ENCODE assay signal across 29 cellular contexts in the genomic region with DNA sequence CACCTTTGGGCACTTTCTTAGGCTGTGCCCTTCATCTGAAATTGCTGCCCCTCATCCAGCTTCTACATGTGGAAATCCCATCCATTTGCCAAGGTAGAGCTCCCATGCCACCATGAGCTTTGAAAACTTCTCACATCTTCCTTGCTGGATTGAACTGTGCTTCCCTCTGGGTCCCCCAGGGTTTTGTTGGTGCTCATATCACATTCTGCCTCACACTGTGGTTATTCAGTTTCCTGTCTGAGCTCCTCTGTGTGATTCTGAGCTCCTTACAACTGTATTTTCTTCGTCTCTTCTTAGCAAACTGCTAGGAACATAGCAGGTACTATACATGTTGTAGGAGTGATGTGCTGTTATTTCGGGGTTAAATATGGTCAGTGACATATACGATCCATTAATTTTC.
DNase-seq lines count a peak whose midpoint lies in the region; ATAC-seq and TF ChIP-seq lines count a peak whose summit lies in the region.
"Had no signal": no experiment of that assay in that cellular context is flagged by ENCODE, and none has a peak within 500 bp of the region (broad histone marks: within the 10 kb centered on the region; RNA-seq: fewer than 3 reads in every experiment).

No MANE protein-coding gene starts in this region.

- POLR2A ChIA-PET in CD4-positive, alpha-beta memory T cell (lab: Charles Lee; ENCODE audit: partially characterized antibody), result no interaction called here

- H3K27me3 ChIP-seq in BLaER1 treated with 17β-estradiol and CSF1 and Interleukin-3, amounts not matched to agents 10 nM and 100 nM, result no peaks in the 10 kb centered on the region
- no peaks in the 10 kb centered on the region for H3K27me3 ChIP-seq in CD4-positive, alpha-beta memory T cell (ENCODE audit: insufficient read depth, low read length)
- H3K27me3 ChIP-seq: BE2C, breast epithelium, neural progenitor cell, spleen had no signal

- ATAC-seq in GM18511 (IDR thresholded peaks at IDR 0.05; ENCODE audit: unreplicated experiment), result peak; percentile 76
- ATAC-seq in GM21526 (IDR thresholded peaks at IDR 0.05; ENCODE audit: low FRiP score, unreplicated experiment), result no peak
- ATAC-seq: esophagus mucosa, foreskin keratinocyte, PC-3 had no signal

- peak; percentile 22 for TF ChIP-seq CTCF in choroid plexus epithelial cell (conservative IDR thresholded peaks at IDR 0.05; ENCODE audit: low read depth, low read length)

- CTCF ChIA-PET in CD4-positive, alpha-beta memory T cell (lab: Charles Lee; ENCODE audit: partially characterized antibody), result no interaction called here

- peaks cover 18 to 38% (median 30%) of the 10 kb centered on the region in 10 experiments for H3K4me1 ChIP-seq in BLaER1 treated with 17β-estradiol and CSF1 and Interleukin-3, amounts not matched to agents 10 nM and 100 nM
- no peaks in the 10 kb centered on the region for H3K4me1 ChIP-seq in CD4-positive, alpha-beta memory T cell (ENCODE audit: insufficient read depth, low read length)
- H3K4me1 ChIP-seq: breast epithelium, foreskin keratinocyte, neural progenitor cell had no signal

- H3K27ac Mint-ChIP-seq in CD4-positive, alpha-beta memory T cell, result no peak overlapping the region
- H3K27ac Mint-ChIP-seq: activated T-cell treated with anti-CD3 and anti-CD28 coated beads, Interleukin-2, amount 50 U/mL, for 72 hours; endodermal cell; T-helper 2 cell treated with Interferon-gamma antibody and Interleukin-4, amounts not matched to agents 5 μg/mL and 100 μg/mL, for 36 hours; type B pancreatic cell had no signal

- intact Hi-C loops in CD4-positive, alpha-beta memory T cell (cut with micrococcal nuclease), result no loop called here

- H3K27ac ChIP-seq in BLaER1 treated with 17β-estradiol and CSF1 and Interleukin-3, amounts not matched to agents 10 nM and 100 nM, result peak overlapping the region in 1 of 11 experiments; percentile 48; a peak in 1 of 22 replicates
- H3K27ac ChIP-seq in CD4-positive, alpha-beta memory T cell (ENCODE audit: low read depth, low read length), result no peak overlapping the region
- H3K27ac ChIP-seq: coronary artery, foreskin keratinocyte, KMS-11, neural progenitor cell, VCaP had no signal

- H4K20me1 ChIP-seq in BLaER1 treated with 17β-estradiol and CSF1 and Interleukin-3, amounts not matched to agents 10 nM and 100 nM, result no peaks in the 10 kb centered on the region

- H3K9me3 ChIP-seq in BLaER1 treated with 17β-estradiol and CSF1 and Interleukin-3, amounts not matched to agents 10 nM and 100 nM (replicated peaks in 1 of 11), result peaks cover 11 to 38% (median 17%) of the 10 kb centered on the region in 11 experiments; a peak in 21 of 22 replicates
- no peaks in the 10 kb centered on the region for H3K9me3 ChIP-seq in CD4-positive, alpha-beta memory T cell (ENCODE audit: control insufficient read depth in 1 of 2, low read length in 2 of 2)
- H3K9me3 ChIP-seq: BE2C had no signal

- peak; percentile 8 for DNase-seq in LHCN-M2 (ENCODE audit: low read depth)
- peak; percentile 64 for DNase-seq in choroid plexus epithelial cell (ENCODE audit: low read depth)
- DNase-seq in CD4-positive, alpha-beta memory T cell, result no peak
- no peak for DNase-seq in NK-92 (lab: John Stamatoyannopoulos, UW; ENCODE audit: unreplicated experiment)
- no peak for DNase-seq in DMS53 treated with DMSO at 0.1 percent for 48 hours (lab: John Stamatoyannopoulos, UW; ENCODE audit: unreplicated experiment)
- DNase-seq: ACHN; activated CD4-positive, alpha-beta T cell treated with anti-CD3 and anti-CD28 coated beads for 48 hours; activated naive CD4-positive, alpha-beta T cell treated with Interleukin-2 at 50 U/mL for 16 hours; activated T-cell treated with anti-CD3 and anti-CD28 coated beads, Interleukin-2, amount 50 U/mL, for 72 hours; amniotic stem cell; COR-L47; endodermal cell; foreskin keratinocyte; mammary epithelial cell; NCI-H446 treated with DMSO at 0.1 percent for 48 hours; PC-3; spleen had no signal

- no peak overlapping the region for H3K4me3 ChIP-seq in BLaER1 treated with 17β-estradiol and CSF1 and Interleukin-3, amounts not matched to agents 10 nM and 100 nM
- H3K4me3 ChIP-seq in choroid plexus epithelial cell (ENCODE audit: low read depth, low read length), result no peak overlapping the region
- no peak overlapping the region for H3K4me3 ChIP-seq in CD4-positive, alpha-beta memory T cell (ENCODE audit: low read length in 2 of 2)
- H3K4me3 ChIP-seq: breast epithelium, coronary artery, neural progenitor cell, spleen had no signal

- peaks cover 3 to 7% of the 10 kb centered on the region in 2 donors for H3K27me3 Mint-ChIP-seq in CD4-positive, alpha-beta memory T cell
- H3K27me3 Mint-ChIP-seq: type B pancreatic cell had no signal

- H3K36me3 Mint-ChIP-seq in CD4-positive, alpha-beta memory T cell, result no peaks in the 10 kb centered on the region
- H3K36me3 Mint-ChIP-seq: neural progenitor cell, type B pancreatic cell had no signal

- peaks cover 0 to 5% (median 0%) of the 10 kb centered on the region in 8 donors for H3K9me3 Mint-ChIP-seq in CD4-positive, alpha-beta memory T cell

- H3K36me3 ChIP-seq in BLaER1 treated with 17β-estradiol and CSF1 and Interleukin-3, amounts not matched to agents 10 nM and 100 nM, result no peaks in the 10 kb centered on the region
- H3K36me3 ChIP-seq in CD4-positive, alpha-beta memory T cell (ENCODE audit: insufficient read depth, low read length), result no peaks in the 10 kb centered on the region
- H3K36me3 ChIP-seq: BE2C, breast epithelium, neural progenitor cell, spleen had no signal

- H3K4me2 ChIP-seq in BLaER1 treated with 17β-estradiol and CSF1 and Interleukin-3, amounts not matched to agents 10 nM and 100 nM, result peak overlapping the region; percentile 40 to 78 (median 69); a peak in 21 of 22 replicates
- H3K4me2 ChIP-seq: KMS-11, neural progenitor cell had no signal

- H3K4me3 Mint-ChIP-seq in CD4-positive, alpha-beta memory T cell, result no peak overlapping the region
- H3K4me3 Mint-ChIP-seq: activated T-cell treated with anti-CD3 and anti-CD28 coated beads, Interleukin-2, amount 50 U/mL, for 72 hours; endodermal cell; neural progenitor cell; T-helper 2 cell treated with Interferon-gamma antibody and Interleukin-4, amounts not matched to agents 5 μg/mL and 100 μg/mL, for 36 hours; type B pancreatic cell had no signal

- H3K4me1 Mint-ChIP-seq in CD4-positive, alpha-beta memory T cell, result no peaks in the 10 kb centered on the region
- H3K4me1 Mint-ChIP-seq: endodermal cell had no signal

- no peak overlapping the region for H3K9ac ChIP-seq in BLaER1 treated with 17β-estradiol and CSF1 and Interleukin-3, amounts not matched to agents 10 nM and 100 nM
- H3K9ac ChIP-seq: KMS-11, neural progenitor cell had no signal

Comparison
In these comparisons a context has a peak if more than half of its experiments do, and no peak if none do; other contexts are left out.
1. DNase-seq: peak in LHCN-M2 (single experiment) and choroid plexus epithelial cell (single experiment); none in CD4-positive, alpha-beta memory T cell (0 of 5), NK-92 (single experiment) and DMS53 treated with DMSO at 0.1 percent for 48 hours (single experiment).